In the genomic region with DNA sequence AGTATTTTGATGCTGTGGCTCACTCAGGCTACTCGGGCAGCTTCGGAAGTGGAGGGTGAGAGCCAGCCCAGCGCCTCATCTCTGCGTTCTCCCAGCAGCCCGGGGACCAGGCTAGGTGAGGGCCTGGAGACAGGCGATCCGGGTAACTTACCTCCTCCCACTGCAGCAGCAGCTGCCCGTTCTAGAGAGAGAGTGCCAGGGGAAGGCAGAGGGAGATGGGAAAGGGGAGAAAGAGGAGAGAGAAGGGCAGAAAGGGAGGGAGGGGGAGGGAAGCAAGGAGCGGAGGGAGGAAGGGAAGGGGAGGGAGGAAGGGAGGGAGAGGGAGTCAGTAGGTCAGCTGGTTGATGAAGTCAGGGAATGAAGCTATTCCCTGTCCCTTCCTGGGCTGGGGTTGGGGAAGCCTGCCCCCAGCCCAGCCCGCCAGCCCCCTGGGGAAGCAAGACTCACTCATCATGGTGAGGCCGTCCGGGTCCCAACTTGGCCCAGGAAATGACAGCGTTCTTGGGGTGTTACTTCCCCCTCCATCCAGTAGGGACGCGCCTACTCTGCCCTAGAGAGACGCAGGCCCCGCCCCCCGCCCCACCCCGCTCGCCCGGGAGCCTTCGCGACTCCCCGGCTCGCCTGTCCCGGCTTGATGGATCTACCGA, we compare ENCODE assay signal across 8 cellular contexts. TPM values are rescaled to one million over a fixed set of nuclear protein-coding genes. Genes with fewer than 3 reads are reported as not detected.
DNase-seq lines count a peak whose midpoint lies in the region; ATAC-seq and TF ChIP-seq lines count a peak whose summit lies in the region.

A gene with protein sequence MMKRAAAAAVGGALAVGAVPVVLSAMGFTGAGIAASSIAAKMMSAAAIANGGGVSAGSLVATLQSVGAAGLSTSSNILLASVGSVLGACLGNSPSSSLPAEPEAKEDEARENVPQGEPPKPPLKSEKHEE (minus strand): TSS at position 494 of the 647 bp plus-strand sequence. CDS start 40 bp downstream, at position 454.

- peak; percentile 72 for DNase-seq in COR-L47 (lab: John Stamatoyannopoulos, UW)
- peak; percentile 50 to 69 for DNase-seq in HL-60 (ENCODE audit: low read depth in 1 of 2, low spot score in 1 of 2)
- DNase-seq in activated T-cell treated with anti-CD3 and anti-CD28 coated beads, Interleukin-2, amount 50 U/mL, for 1 hour: peak; percentile 60
- peak; percentile 25 to 35 for DNase-seq in stimulated activated CD8-positive, alpha-beta memory T cell treated with anti-CD3 and anti-CD28 coated beads, Interleukin-7, amount 100 ng/mL, for 1 hour (ENCODE audit: low read depth in 2 of 2)

- ATAC-seq in GM19463 (IDR thresholded peaks at IDR 0.05; ENCODE audit: unreplicated experiment): peak; percentile 96

- H3K36me3 ChIP-seq in OCI-LY1 (ENCODE audit: insufficient read depth, low read length) (no peaks in the 10 kb centered on the region), esophagus (ENCODE audit: control insufficient read depth in 2 of 2, insufficient read depth in 2 of 2, low read length in 1 of 2) (peaks cover 0 to 5% of the 10 kb centered on the region in 2 donors), muscle layer of colon (ENCODE audit: insufficient read depth, low read length) (no peaks in the 10 kb centered on the region)

- peak within 1 kb of the TSS; percentile 73 for H3K4me2 ChIP-seq in OCI-LY1 (ENCODE audit: low read length)

- H4K20me1 ChIP-seq in OCI-LY1 (ENCODE audit: insufficient read depth, low read length): no peaks in the 10 kb centered on the region

- H3K27ac ChIP-seq in HL-60 (replicated peaks): 0 out of 2 replicates have a peak within 1 kb of the TSS, but pooled peaks have one; percentile 27
- no peak within 1 kb of the TSS for H3K27ac ChIP-seq in OCI-LY1 (ENCODE audit: low read depth, low read length, poor library complexity, severe bottlenecking)
- peak within 1 kb of the TSS; percentile 79 to 82 for H3K27ac ChIP-seq in esophagus (ENCODE audit: low read depth in 2 of 2, low read length in 1 of 2)
- peak within 1 kb of the TSS; percentile 70 for H3K27ac ChIP-seq in muscle layer of colon (ENCODE audit: low read depth, low read length)

- no peaks in the 10 kb centered on the region for H3K9me3 ChIP-seq in OCI-LY1 (ENCODE audit: low read length)
- no peaks in the 10 kb centered on the region for H3K9me3 ChIP-seq in esophagus (ENCODE audit: control insufficient read depth in 2 of 2, insufficient read depth in 1 of 2, low read depth in 1 of 2, low read length in 1 of 2)
- no peaks in the 10 kb centered on the region for H3K9me3 ChIP-seq in muscle layer of colon (ENCODE audit: low read length)

- no peaks in the 10 kb centered on the region for H3K9me2 ChIP-seq in OCI-LY1 (ENCODE audit: low read depth, low read length)

- H3K9ac ChIP-seq in OCI-LY1 (ENCODE audit: low read length) (peak within 1 kb of the TSS; percentile 28; the same call in 1 of the 2 replicates), muscle layer of colon (ENCODE audit: low read length) (peak within 1 kb of the TSS; percentile 73)

- peaks cover 13% of the 10 kb centered on the region for H3K4me1 ChIP-seq in OCI-LY1 (ENCODE audit: insufficient read depth, low read length, severe bottlenecking)
- H3K4me1 ChIP-seq in esophagus (ENCODE audit: control insufficient read depth in 2 of 2, insufficient read depth in 2 of 2, low read length in 1 of 2): peaks cover 0 to 4% of the 10 kb centered on the region in 2 donors
- peaks cover 8% of the 10 kb centered on the region for H3K4me1 ChIP-seq in muscle layer of colon (ENCODE audit: insufficient read depth, low read length)

- TF ChIP-seq CTCF in HL-60 (IDR thresholded peaks at IDR 0.05; ENCODE audit: insufficient read depth, low read length): no peak
- no peak for TF ChIP-seq CTCF in OCI-LY1 (IDR thresholded peaks at IDR 0.05; ENCODE audit: low read length)

- no peaks in the 10 kb centered on the region for H3F3A ChIP-seq in OCI-LY1 (ENCODE audit: insufficient read depth, low read length)

- 1 to 6% methylated on average over 27 of the region's 27 CpGs for WGBS in esophagus, 2 donors

- H2AFZ ChIP-seq in OCI-LY1 (ENCODE audit: low read length): peak within 1 kb of the TSS; percentile 65; the same call in 1 of the 2 replicates

- H3K27me3 ChIP-seq in HL-60 (ENCODE audit: insufficient read depth, poor library complexity, severe bottlenecking) (peaks cover 5% of the 10 kb centered on the region), OCI-LY1 (ENCODE audit: insufficient read depth, low read length) (no peaks in the 10 kb centered on the region), esophagus (ENCODE audit: control insufficient read depth in 1 of 2, insufficient read depth in 2 of 2, low read length in 2 of 2) (no peaks in the 10 kb centered on the region), muscle layer of colon (ENCODE audit: control insufficient read depth in 1 of 2, insufficient read depth in 2 of 2, low read length in 2 of 2) (no peaks in the 10 kb centered on the region)

- H3K4me3 ChIP-seq in HL-60 (replicated peaks; ENCODE audit: insufficient read depth, low read length): peak within 1 kb of the TSS; percentile 58
- peak within 1 kb of the TSS; percentile 60 for H3K4me3 ChIP-seq in OCI-LY1 (ENCODE audit: low read depth, low read length, poor library complexity, severe bottlenecking)
- H3K4me3 ChIP-seq in esophagus (ENCODE audit: low read depth in 1 of 2, low read length in 2 of 2): peak within 1 kb of the TSS; percentile 52 to 53
- peak within 1 kb of the TSS; percentile 55 to 74 for H3K4me3 ChIP-seq in muscle layer of colon (ENCODE audit: low read depth in 1 of 2, low read length in 2 of 2)

- no peaks in the 10 kb centered on the region for H3K79me2 ChIP-seq in OCI-LY1 (ENCODE audit: insufficient read depth, low read length)

RNA-seq across cellular contexts. Expression of the gene that starts here (rescaled TPM):
- 100 to 1,000 TPM in 1 of 2 donors, 10 to 100 TPM in 1; 51.4 to 112 TPM for polyA plus RNA-seq in esophagus
